Comparison of ENCODE assay signal across 3 cellular contexts in genomic region chr2:111282162-111282561, GRCh38.
A peak's percentile ranks its signal among the peaks of the same experiment; 100 is the strongest.
DNase-seq lines count a peak whose midpoint lies in the region; ATAC-seq and TF ChIP-seq lines count a peak whose summit lies in the region.
"Not testable (repeated sequence)": the region's sequence is repeated elsewhere in the genome, so short reads cannot be mapped to it uniquely, and the experiment has no call there.

No MANE protein-coding gene starts in this region.

- not testable (repeated sequence) for TF ChIP-seq CTCF in activated CD8-positive, alpha-beta T cell treated with anti-CD3 and anti-CD28 coated beads for 36 hours (IDR thresholded peaks at IDR 0.05)

- not testable (repeated sequence) for H3K36me3 Mint-ChIP-seq in activated CD8-positive, alpha-beta T cell treated with anti-CD3 and anti-CD28 coated beads for 36 hours (ENCODE audit: low read depth); activated naive CD8-positive, alpha-beta T cell treated with anti-CD3 and anti-CD28 coated beads, Interleukin-2, amount 50 U/mL, for 24 hours (ENCODE audit: low read depth)

- not testable (repeated sequence) for DNase-seq in activated CD8-positive, alpha-beta T cell treated with anti-CD3 and anti-CD28 coated beads for 36 hours; activated naive CD8-positive, alpha-beta T cell treated with anti-CD3 and anti-CD28 coated beads, Interleukin-2, amount 50 U/mL, for 24 hours; stimulated activated naive CD8-positive, alpha-beta T cell treated with anti-CD3 and anti-CD28 coated beads, Interleukin-15, Interleukin-2, amounts not matched to agents 100 U/mL and 50 U/mL, for 24 hours

- not testable (repeated sequence) for H3K27me3 Mint-ChIP-seq in activated CD8-positive, alpha-beta T cell treated with anti-CD3 and anti-CD28 coated beads for 36 hours; activated naive CD8-positive, alpha-beta T cell treated with anti-CD3 and anti-CD28 coated beads, Interleukin-2, amount 50 U/mL, for 24 hours

- peak; percentile 55 for ATAC-seq in activated CD8-positive, alpha-beta T cell treated with anti-CD3 and anti-CD28 coated beads for 36 hours
- peak; percentile 78 for ATAC-seq in activated naive CD8-positive, alpha-beta T cell treated with anti-CD3 and anti-CD28 coated beads, Interleukin-2, amount 50 U/mL, for 24 hours
- peak; percentile 81 for ATAC-seq in stimulated activated naive CD8-positive, alpha-beta T cell treated with anti-CD3 and anti-CD28 coated beads, Interleukin-15, Interleukin-2, amounts not matched to agents 100 U/mL and 50 U/mL, for 24 hours

- CTCF ChIA-PET in activated CD8-positive, alpha-beta T cell treated with anti-CD3 and anti-CD28 coated beads for 36 hours (lab: Charles Lee) = not testable (repeated sequence)

- not testable (repeated sequence) for H3K27ac Mint-ChIP-seq in activated CD8-positive, alpha-beta T cell treated with anti-CD3 and anti-CD28 coated beads for 36 hours; activated naive CD8-positive, alpha-beta T cell treated with anti-CD3 and anti-CD28 coated beads, Interleukin-2, amount 50 U/mL, for 24 hours

- intact Hi-C loops in activated CD8-positive, alpha-beta T cell treated with anti-CD3 and anti-CD28 coated beads for 36 hours (cut with micrococcal nuclease) = not testable (repeated sequence)

- H3K9me3 Mint-ChIP-seq in activated CD8-positive, alpha-beta T cell treated with anti-CD3 and anti-CD28 coated beads for 36 hours; activated naive CD8-positive, alpha-beta T cell treated with anti-CD3 and anti-CD28 coated beads, Interleukin-2, amount 50 U/mL, for 24 hours: not testable (repeated sequence)

- POLR2A ChIA-PET in activated CD8-positive, alpha-beta T cell treated with anti-CD3 and anti-CD28 coated beads for 36 hours (lab: Charles Lee) = not testable (repeated sequence)

- H3K4me3 Mint-ChIP-seq in activated CD8-positive, alpha-beta T cell treated with anti-CD3 and anti-CD28 coated beads for 36 hours; activated naive CD8-positive, alpha-beta T cell treated with anti-CD3 and anti-CD28 coated beads, Interleukin-2, amount 50 U/mL, for 24 hours: not testable (repeated sequence)

- not testable (repeated sequence) for H3K4me1 Mint-ChIP-seq in activated CD8-positive, alpha-beta T cell treated with anti-CD3 and anti-CD28 coated beads for 36 hours (ENCODE audit: low read depth); activated naive CD8-positive, alpha-beta T cell treated with anti-CD3 and anti-CD28 coated beads, Interleukin-2, amount 50 U/mL, for 24 hours
